8 cellular contexts compared by ENCODE assay signal in the genomic region with DNA sequence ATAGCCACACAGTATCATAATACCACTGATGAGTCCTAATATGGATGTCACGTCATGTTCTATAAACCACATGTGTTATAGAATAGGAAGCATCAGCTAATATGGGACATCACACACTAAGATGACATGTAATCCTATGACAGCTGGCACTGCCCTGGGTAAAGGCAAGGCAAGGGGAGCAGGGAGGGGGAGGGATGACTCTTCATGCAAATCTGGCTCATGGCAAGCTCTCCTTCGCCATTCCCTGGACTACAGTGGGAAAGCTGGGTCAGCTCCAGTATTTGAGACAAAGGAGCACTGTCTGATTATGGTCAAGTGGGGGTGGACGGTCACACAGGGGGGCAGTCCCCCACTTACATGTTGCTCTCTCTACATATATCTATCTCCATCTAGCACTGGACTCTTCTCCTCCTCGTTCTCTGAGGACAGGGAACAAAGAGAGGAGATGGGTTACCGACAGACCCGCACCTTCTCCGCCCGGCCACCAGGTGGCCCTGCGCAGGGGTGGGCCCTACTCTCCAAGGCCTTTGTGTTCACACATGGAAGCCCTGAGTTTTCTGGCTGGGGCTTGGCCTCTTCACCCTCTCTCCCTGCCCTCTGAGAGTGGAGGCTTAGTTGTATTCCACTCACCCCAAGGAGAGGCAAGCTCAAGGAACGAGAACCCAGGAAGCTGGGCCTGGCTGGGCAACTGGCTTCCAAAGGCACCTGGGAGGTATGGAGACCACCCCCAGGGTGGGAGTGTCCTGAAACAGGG. TPM values are rescaled to one million over a fixed set of nuclear protein-coding genes. Genes with fewer than 3 reads are reported as not detected.
DNase-seq lines count a peak whose midpoint lies in the region; ATAC-seq and TF ChIP-seq lines count a peak whose summit lies in the region.

No MANE protein-coding gene starts in this region.

- no peaks in the 10 kb centered on the region for H3K4me1 ChIP-seq in iPS-20b (ENCODE audit: insufficient read depth, low read length)

- in situ Hi-C loops in astrocyte of the cerebellum (cut with HindIII; ENCODE audit: low sequenced_read_pairs): no loop called here

- peak overlapping the region; percentile 30; the same call in 1 of the 2 replicates for H3K9ac ChIP-seq in iPS-20b (ENCODE audit: low read depth, low read length)

- peak; percentile 79 for TF ChIP-seq CTCF in astrocyte of the cerebellum (IDR thresholded peaks at IDR 0.05; ENCODE audit: low read depth, low read length, missing control alignments)

- no peak overlapping the region for H3K27ac ChIP-seq in iPS-20b (ENCODE audit: low read length)

- H3K36me3 ChIP-seq in MG63 (no peaks in the 10 kb centered on the region), iPS-20b (ENCODE audit: insufficient read depth, low read depth, low read length) (no peaks in the 10 kb centered on the region)

- H3K4me3 ChIP-seq in MG63: no peak overlapping the region
- H3K4me3 ChIP-seq in astrocyte of the cerebellum (ENCODE audit: low read depth, low read length): no peak overlapping the region
- H3K4me3 ChIP-seq in iPS-20b (ENCODE audit: low read length): no peak overlapping the region

- H3K27me3 ChIP-seq in MG63 (peaks cover 11% of the 10 kb centered on the region), iPS-20b (ENCODE audit: insufficient read depth, low read length) (no peaks in the 10 kb centered on the region)

- peak; percentile 8 to 36 for DNase-seq in SHP77 (lab: John Stamatoyannopoulos, UW)
- DNase-seq in SHP77 treated with DMSO at 0.1 percent for 48 hours (lab: John Stamatoyannopoulos, UW): no peak
- peak; percentile 56 for DNase-seq in MG63
- peak; percentile 42 for DNase-seq in T follicular helper cell (ENCODE audit: low read depth)
- no peak for DNase-seq in astrocyte of the cerebellum (ENCODE audit: low read depth)
- peak; percentile 66 for DNase-seq in stimulated activated CD4-positive, alpha-beta T cell treated with anti-CD3 and anti-CD28 coated beads, Interleukin-1b, Interleukin-23, amount 100 ng/mL, for 48 hours

- H3K9me3 ChIP-seq in MG63 (no peaks in the 10 kb centered on the region), iPS-20b (ENCODE audit: insufficient read depth, low read depth, low read length) (no peaks in the 10 kb centered on the region)

- no peak for ATAC-seq in HG02571 (IDR thresholded peaks at IDR 0.05; ENCODE audit: unreplicated experiment)

RNA-seq across cellular contexts. Expression of a gene that starts 23.4 kb away (rescaled TPM):
- total RNA-seq in MG63 (2014; rRNA removed; shearing (Covaris generic); ENCODE audit: low replicate concordance): not detected in 2 replicates

RNA-seq across cellular contexts. Expression of a gene that starts 24.4 kb away (rescaled TPM):
- total RNA-seq in MG63 (2014; rRNA removed; shearing (Covaris generic); ENCODE audit: low replicate concordance): 7.0 and 31.1 TPM in 2 replicates

RNA-seq across cellular contexts. Expression of a gene that starts 47.8 kb away (rescaled TPM):
- total RNA-seq in MG63 (2014; rRNA removed; shearing (Covaris generic); ENCODE audit: low replicate concordance): 97.2 and 170 TPM in 2 replicates

Comparison
In these comparisons a context has a peak if more than half of its experiments do, and no peak if none do; other contexts are left out.
1. DNase-seq: peak in SHP77 (2 of 2), MG63 (single experiment), T follicular helper cell (single experiment) and stimulated activated CD4-positive, alpha-beta T cell treated with anti-CD3 and anti-CD28 coated beads, Interleukin-1b, Interleukin-23, amount 100 ng/mL, for 48 hours (single experiment); none in SHP77 treated with DMSO at 0.1 percent for 48 hours (single experiment) and astrocyte of the cerebellum (single experiment).